ENCODE assay signal across 33 cellular contexts in genomic region chr10:12542271-12542670, GRCh38.
"Had no signal": no experiment of that assay in that cellular context is flagged by ENCODE, and none has a peak within 500 bp of the region (broad histone marks: within the 10 kb centered on the region; RNA-seq: fewer than 3 reads in every experiment).

No MANE protein-coding gene starts in this region.

- H3K27ac Mint-ChIP-seq: activated CD4-positive, alpha-beta memory T cell treated with anti-CD3 and anti-CD28 coated beads for 36 hours; activated naive CD8-positive, alpha-beta T cell treated with anti-CD3 and anti-CD28 coated beads for 36 hours; activated T-cell treated with anti-CD3 and anti-CD28 coated beads, Interleukin-2, amount 50 U/mL, for 72 hours; activated T-helper 17 cell treated with anti-CD3 and anti-CD28 coated beads, Interleukin-2, amount 50 U/mL, for 72 hours had no signal

- H3K27me3 Mint-ChIP-seq: activated B cell treated with CpG ODN at 0.5 μM for 24 hours; activated CD4-positive, alpha-beta memory T cell treated with anti-CD3 and anti-CD28 coated beads for 36 hours; activated naive CD8-positive, alpha-beta T cell treated with anti-CD3 and anti-CD28 coated beads for 36 hours; activated T-helper 17 cell treated with anti-CD3 and anti-CD28 coated beads, Interleukin-2, amount 50 U/mL, for 72 hours had no signal

- H3K4me3 Mint-ChIP-seq: activated B cell treated with CpG ODN at 0.5 μM for 24 hours; activated CD4-positive, alpha-beta memory T cell treated with anti-CD3 and anti-CD28 coated beads for 36 hours; activated naive CD8-positive, alpha-beta T cell treated with anti-CD3 and anti-CD28 coated beads for 36 hours; activated T-cell treated with anti-CD3 and anti-CD28 coated beads, Interleukin-2, amount 50 U/mL, for 72 hours; activated T-helper 17 cell treated with anti-CD3 and anti-CD28 coated beads, Interleukin-2, amount 50 U/mL, for 72 hours had no signal

- H3K27ac ChIP-seq: brain microvascular endothelial cell, PC-9, RWPE1, VCaP had no signal

- ATAC-seq: activated T-cell treated with anti-CD3 and anti-CD28 coated beads, Interleukin-2, amount 50 U/mL, for 72 hours; activated T-helper 17 cell treated with anti-CD3 and anti-CD28 coated beads, Interleukin-2, amount 50 U/mL, for 72 hours; Right ventricle myocardium inferior had no signal

- H3K36me3 ChIP-seq: brain microvascular endothelial cell had no signal

- H3K4me3 ChIP-seq: PC-9 had no signal

- H3K27me3 ChIP-seq: brain microvascular endothelial cell had no signal

- H3K4me2 ChIP-seq: PC-9 had no signal

- DNase-seq: activated B cell treated with CpG ODN at 0.5 μM for 24 hours; activated CD4-positive, alpha-beta memory T cell treated with anti-CD3 and anti-CD28 coated beads for 36 hours; activated CD4-positive, alpha-beta T cell treated with anti-CD3 and anti-CD28 coated beads for 4 hours; activated CD4-positive, alpha-beta T cell treated with anti-CD3 and anti-CD28 coated beads, Interleukin-2, amount 50 U/mL, for 1 hour; activated CD4-positive, CD25-positive, alpha-beta regulatory T cell treated with anti-CD3 and anti-CD28 coated beads, Interleukin-2, amount 50 U/mL, for 72 hours; activated effector memory CD4-positive, alpha-beta T cell treated with anti-CD3 and anti-CD28 coated beads, Interleukin-2, amount 50 U/mL, for 16 hours; activated naive CD4-positive, alpha-beta T cell; activated naive CD4-positive, alpha-beta T cell treated with anti-CD3 and anti-CD28 coated beads, Interleukin-2, amount 50 U/mL, for 16 hours; activated naive CD8-positive, alpha-beta T cell treated with anti-CD3 and anti-CD28 coated beads for 36 hours; activated T-cell treated with anti-CD3 and anti-CD28 coated beads, Interleukin-2, amount 50 U/mL, for 1 hour; activated T-cell treated with anti-CD3 and anti-CD28 coated beads, Interleukin-2, amount 50 U/mL, for 72 hours; amniotic stem cell; aorta; brain microvascular endothelial cell; central memory CD4-positive, alpha-beta T cell; MM.1S; MV-4-11; NCI-H1092; NCI-H187 treated with DMSO at 0.1 percent for 48 hours; NCI-H2081; NCI-H2171 treated with DMSO at 0.1 percent for 48 hours; NCI-H345; NCI-H524 treated with DMSO at 0.1 percent for 48 hours; PC-9; SIG-M5; SW 1271; T-helper 1 cell; T-helper 2 cell; T-helper 9 cell had no signal

- H2AFZ ChIP-seq: PC-9 had no signal
